In the genomic region with DNA sequence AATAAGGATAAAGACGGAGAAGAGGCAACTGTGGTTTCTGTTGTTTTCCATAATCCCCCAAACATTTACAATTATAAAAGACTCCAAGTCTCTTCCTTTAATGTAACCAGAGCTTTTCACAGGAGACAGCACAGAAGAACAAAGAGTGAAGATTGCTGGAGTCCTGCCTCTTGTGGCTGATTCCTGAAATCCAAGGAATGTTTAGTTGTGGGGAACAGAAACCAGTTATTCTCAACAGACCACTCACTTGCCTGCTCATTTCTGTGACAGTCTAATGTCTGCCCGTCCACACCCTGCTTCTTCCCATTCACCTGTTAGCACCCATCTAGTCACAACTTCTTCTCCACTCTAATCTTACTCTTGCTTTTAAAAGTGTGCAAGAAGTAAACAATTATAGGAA, we compare ENCODE assay signal across 26 cellular contexts. TPM values are rescaled to one million over a fixed set of nuclear protein-coding genes. Genes with fewer than 3 reads are reported as not detected.
A peak's percentile ranks its signal among the peaks of the same experiment; 100 is the strongest.
DNase-seq lines count a peak whose midpoint lies in the region; ATAC-seq, FAIRE-seq and TF ChIP-seq lines count a peak whose summit lies in the region.
"Had no signal": no experiment of that assay in that cellular context is flagged by ENCODE, and none has a peak within 500 bp of the region (broad histone marks: within the 10 kb centered on the region; RNA-seq: fewer than 3 reads in every experiment).

No MANE protein-coding gene starts in this region.

- peak; percentile 90 for FAIRE-seq in astrocyte (lab: Jason Lieb, UNC)
- FAIRE-seq: D721Med had no signal

- no peak overlapping the region for H3K4me2 ChIP-seq in astrocyte (ENCODE audit: low read length)

- no peaks in the 10 kb centered on the region for H3K36me3 Mint-ChIP-seq in astrocyte (ENCODE audit: low read depth, unreplicated experiment)

- H3K27me3 ChIP-seq in HUES48 (ENCODE audit: control insufficient read depth, insufficient read depth, low read length): no peaks in the 10 kb centered on the region
- no peaks in the 10 kb centered on the region for H3K27me3 ChIP-seq in astrocyte (ENCODE audit: insufficient read depth, low read length)
- H3K27me3 ChIP-seq: BE2C, SJSA1 had no signal

- DNase-seq in astrocyte (ENCODE audit: low read depth) (no peak), iPS-NIHi11 (ENCODE audit: low spot score) (peak; percentile 11), NCI-H524 treated with DMSO at 0.1 percent for 48 hours (lab: John Stamatoyannopoulos, UW) (no peak)
- no peak for DNase-seq in activated naive CD4-positive, alpha-beta T cell (lab: John Stamatoyannopoulos, UW)
- no peak for DNase-seq in stimulated activated CD4-positive, alpha-beta T cell treated with anti-CD3 and anti-CD28 coated beads, Interleukin-4, amount 100 ng/mL, for 4 hours
- DNase-seq: BE2C; DMS53; GF-D8; H9; HFFc6; IMR-90; MV-4-11; NCI-H1105 treated with DMSO at 0.1 percent for 48 hours; NCI-H2029 treated with DMSO at 0.1 percent for 48 hours; NCI-H226; NCI-H510A treated with DMSO at 0.1 percent for 48 hours; NCI-H774; NK-92 treated with Interleukin-12 subunit alpha and Interleukin-12 subunit beta, amount 100 ng/mL, for 24 hours had no signal

- H3K4me3 Mint-ChIP-seq in astrocyte (ENCODE audit: unreplicated experiment): no peak overlapping the region
- H3K4me3 Mint-ChIP-seq: H9, HFFc6 had no signal

- H3K9ac ChIP-seq in HUES48 (ENCODE audit: low read depth, low read length) (no peak overlapping the region; the same call in 1 of the 2 replicates), astrocyte (ENCODE audit: low read length) (no peak overlapping the region)

- no peaks in the 10 kb centered on the region for H3K9me3 ChIP-seq in HUES48 (ENCODE audit: control insufficient read depth, insufficient read depth, low read length)
- no peaks in the 10 kb centered on the region for H3K9me3 ChIP-seq in astrocyte (ENCODE audit: insufficient read depth, low read depth, low read length)
- H3K9me3 ChIP-seq: BE2C, SJSA1 had no signal

- H3K4me3 ChIP-seq in HUES48 (ENCODE audit: low read depth, low read length): no peak overlapping the region
- H3K4me3 ChIP-seq in astrocyte (ENCODE audit: insufficient read depth, low read depth, low read length): no peak overlapping the region
- H3K4me3 ChIP-seq: SJSA1 had no signal

- no peak for TF ChIP-seq CTCF in astrocyte (IDR thresholded peaks at IDR 0.05; ENCODE audit: insufficient read depth, low read depth, low read length)

- H3K9me3 Mint-ChIP-seq in astrocyte (ENCODE audit: unreplicated experiment): peaks cover 2% of the 10 kb centered on the region
- H3K9me3 Mint-ChIP-seq: HFFc6 had no signal

- ATAC-seq in HG03175 (IDR thresholded peaks at IDR 0.05; ENCODE audit: unreplicated experiment): no peak
- ATAC-seq: Right ventricle myocardium inferior had no signal

- peaks cover 3% of the 10 kb centered on the region for H3K4me1 Mint-ChIP-seq in astrocyte (ENCODE audit: low read depth, unreplicated experiment)

- H3K36me3 ChIP-seq in HUES48 (ENCODE audit: control insufficient read depth, insufficient read depth, low read length): peaks cover 11% of the 10 kb centered on the region
- H3K36me3 ChIP-seq in astrocyte (ENCODE audit: insufficient read depth, low read length): no peaks in the 10 kb centered on the region
- H3K36me3 ChIP-seq: BE2C, SJSA1 had no signal

- H2AFZ ChIP-seq in astrocyte (ENCODE audit: low read depth, low read length): no peak overlapping the region

- no peaks in the 10 kb centered on the region for H4K20me1 ChIP-seq in astrocyte (ENCODE audit: insufficient read depth, low read length)

- no peaks in the 10 kb centered on the region for H3K79me2 ChIP-seq in astrocyte (ENCODE audit: insufficient read depth, low read length)

- H3K27ac ChIP-seq in HUES48 (ENCODE audit: low read depth, low read length) (peak overlapping the region; percentile 8), astrocyte (ENCODE audit: low read depth, low read length) (no peak overlapping the region)
- H3K27ac ChIP-seq: SJSA1 had no signal

- H3K27me3 Mint-ChIP-seq in astrocyte (ENCODE audit: low read depth, unreplicated experiment): no peaks in the 10 kb centered on the region

- H3K4me1 ChIP-seq in HUES48 (ENCODE audit: control insufficient read depth, insufficient read depth, low read length) (peaks cover 24% of the 10 kb centered on the region), astrocyte (ENCODE audit: insufficient read depth, low read length) (no peaks in the 10 kb centered on the region)
- H3K4me1 ChIP-seq: BE2C, SJSA1 had no signal

- H3K27ac Mint-ChIP-seq in astrocyte (ENCODE audit: unreplicated experiment): no peak overlapping the region
- H3K27ac Mint-ChIP-seq: HFFc6 had no signal

RNA-seq across cellular contexts. Expression of gene TEX13B, which starts 12.1 kb away (rescaled TPM):
- not detected in 2 replicates for total RNA-seq in astrocyte
- total RNA-seq: A673, HFFc6, IMR-90, M059J, OCI-LY7, Right ventricle myocardium inferior, SJSA1 had no signal
